In genomic region chr6:147322299-147323162, GRCh38 we compare ENCODE assay signal across 8 cellular contexts.
DNase-seq lines count a peak whose midpoint lies in the region; ATAC-seq and TF ChIP-seq lines count a peak whose summit lies in the region.

No MANE protein-coding gene starts in this region.

- H3K4me3 ChIP-seq in GM12864 (ENCODE audit: low read depth, low read length) (peak overlapping the region; percentile 54), choroid plexus epithelial cell (ENCODE audit: low read depth, low read length) (no peak overlapping the region)

- H3K4me1 Mint-ChIP-seq in stimulated activated naive B cell treated with anti-CD40 and anti-IgM and Interleukin-4, amounts not matched to agents 10 μg/mL and 1 μg/mL and 100 μg/mL, for 72 hours: peaks cover 13 to 25% of the 10 kb centered on the region in 2 donors

- ATAC-seq in GM21367 (IDR thresholded peaks at IDR 0.05; ENCODE audit: unreplicated experiment): peak; percentile 98
- peak; percentile 99 for ATAC-seq in HG03565 (IDR thresholded peaks at IDR 0.05; ENCODE audit: unreplicated experiment)
- peak; percentile 98 to 99 for ATAC-seq in stimulated activated naive B cell treated with anti-CD40 and anti-IgM and Interleukin-4, amounts not matched to agents 10 μg/mL and 1 μg/mL and 100 μg/mL, for 72 hours (replicated peaks)

- H3K27ac Mint-ChIP-seq in stimulated activated naive B cell treated with anti-CD40 and anti-IgM and Interleukin-4, amounts not matched to agents 10 μg/mL and 1 μg/mL and 100 μg/mL, for 72 hours: peak overlapping the region; percentile 80

- peak overlapping the region; percentile 60 to 72 for H3K4me3 Mint-ChIP-seq in stimulated activated naive B cell treated with anti-CD40 and anti-IgM and Interleukin-4, amounts not matched to agents 10 μg/mL and 1 μg/mL and 100 μg/mL, for 72 hours

- H3K9me3 Mint-ChIP-seq in stimulated activated naive B cell treated with anti-CD40 and anti-IgM and Interleukin-4, amounts not matched to agents 10 μg/mL and 1 μg/mL and 100 μg/mL, for 72 hours: no peaks in the 10 kb centered on the region

- H3K36me3 Mint-ChIP-seq in stimulated activated naive B cell treated with anti-CD40 and anti-IgM and Interleukin-4, amounts not matched to agents 10 μg/mL and 1 μg/mL and 100 μg/mL, for 72 hours: peaks cover 15 to 17% of the 10 kb centered on the region in 2 donors

- DNase-seq in GM12864 (ENCODE audit: low read depth): peak; percentile 66
- peak; percentile 78 for DNase-seq in choroid plexus epithelial cell (ENCODE audit: low read depth)
- peak; percentile 52 for DNase-seq in stimulated activated naive B cell treated with anti-CD40 and anti-IgM and Interleukin-4, amounts not matched to agents 10 μg/mL and 1 μg/mL and 100 μg/mL, for 72 hours
- DNase-seq in NCI-H82 (lab: John Stamatoyannopoulos, UW): no peak
- DNase-seq in NCI-H2029 treated with DMSO at 0.1 percent for 48 hours (lab: John Stamatoyannopoulos, UW): no peak
- no peak for DNase-seq in DMS53 (lab: John Stamatoyannopoulos, UW)

- no peaks in the 10 kb centered on the region for H3K27me3 Mint-ChIP-seq in stimulated activated naive B cell treated with anti-CD40 and anti-IgM and Interleukin-4, amounts not matched to agents 10 μg/mL and 1 μg/mL and 100 μg/mL, for 72 hours

- TF ChIP-seq CTCF in GM12864 (IDR thresholded peaks at IDR 0.05; ENCODE audit: low read depth, low read length, missing control alignments): no peak
- no peak for TF ChIP-seq CTCF in choroid plexus epithelial cell (conservative IDR thresholded peaks at IDR 0.05; ENCODE audit: low read depth, low read length)

Comparison
In these comparisons a context has a peak if more than half of its experiments do, and no peak if none do; other contexts are left out.
1. DNase-seq: peak in GM12864 (single experiment), choroid plexus epithelial cell (single experiment) and stimulated activated naive B cell treated with anti-CD40 and anti-IgM and Interleukin-4, amounts not matched to agents 10 μg/mL and 1 μg/mL and 100 μg/mL, for 72 hours (single experiment); none in NCI-H82 (single experiment), NCI-H2029 treated with DMSO at 0.1 percent for 48 hours (single experiment) and DMS53 (single experiment).
2. Peak in every context shown above with its lines, with median percentiles within 50 percentile points of each other: ATAC-seq.